15 cellular contexts compared by ENCODE assay signal in the genomic region with DNA sequence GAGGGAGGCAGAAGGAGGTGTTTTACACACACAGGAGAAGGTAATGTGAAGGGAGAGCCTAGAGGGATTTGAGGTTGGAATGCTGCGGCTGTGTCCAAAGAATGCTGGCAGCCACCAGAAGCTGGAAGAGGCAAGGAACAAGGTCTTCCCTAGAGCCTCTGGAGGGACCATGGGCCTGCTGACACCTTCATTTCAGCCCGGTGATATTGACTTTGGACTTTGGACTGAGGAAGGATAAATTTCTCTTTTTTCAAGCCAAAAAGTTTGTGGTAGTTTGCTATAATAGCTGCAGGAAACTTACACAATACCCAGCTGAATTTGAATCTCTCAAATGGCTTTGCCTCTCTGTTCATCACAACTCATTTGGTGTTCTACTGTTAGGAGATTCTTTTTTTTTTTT. TPM values are rescaled to one million over a fixed set of nuclear protein-coding genes. Genes with fewer than 3 reads are reported as not detected.
A peak's percentile ranks its signal among the peaks of the same experiment; 100 is the strongest.
DNase-seq lines count a peak whose midpoint lies in the region; TF ChIP-seq lines count a peak whose summit lies in the region.
"Had no signal": no experiment of that assay in that cellular context is flagged by ENCODE, and none has a peak within 500 bp of the region (broad histone marks: within the 10 kb centered on the region; RNA-seq: fewer than 3 reads in every experiment).

No MANE protein-coding gene starts in this region.

- H3K27me3 ChIP-seq in liver (ENCODE audit: control insufficient read depth in 4 of 4, insufficient read depth in 4 of 4, low read length in 3 of 4) = no peaks in the 10 kb centered on the region
- no peaks in the 10 kb centered on the region for H3K27me3 ChIP-seq in skeletal muscle tissue (ENCODE audit: control insufficient read depth in 3 of 3, insufficient read depth in 3 of 3, low read length in 3 of 3)
- H3K27me3 ChIP-seq in effector memory CD4-positive, alpha-beta T cell (replicated peaks; ENCODE audit: control insufficient read depth, insufficient read depth, low read length, poor library complexity, severe bottlenecking) = no peaks in the 10 kb centered on the region

- H3K4me1 ChIP-seq in liver (ENCODE audit: control insufficient read depth in 4 of 4, insufficient read depth in 4 of 4, low read length in 3 of 4) (peaks cover 0 to 6% (median 0%) of the 10 kb centered on the region in 4 donors), skeletal muscle tissue (ENCODE audit: control insufficient read depth in 3 of 3, insufficient read depth in 3 of 3, low read length in 3 of 3) (peaks cover 6 to 13% (median 6%) of the 10 kb centered on the region in 3 donors)
- no peaks in the 10 kb centered on the region for H3K4me1 ChIP-seq in effector memory CD4-positive, alpha-beta T cell (ENCODE audit: control insufficient read depth, insufficient read depth, low read length, poor library complexity, severe bottlenecking)

- no peak overlapping the region for H3K27ac ChIP-seq in liver (ENCODE audit: low read depth in 1 of 2, low read length in 2 of 2)
- H3K27ac ChIP-seq in skeletal muscle tissue (ENCODE audit: low read depth, low read length) = peak overlapping the region; percentile 71
- no peak overlapping the region for H3K27ac ChIP-seq in effector memory CD4-positive, alpha-beta T cell (ENCODE audit: insufficient read depth, low read length, poor library complexity, severe bottlenecking)

- H3K4me3 ChIP-seq in liver (ENCODE audit: low read depth in 1 of 3, low read length in 3 of 3) (no peak overlapping the region), skeletal muscle tissue (ENCODE audit: low read length in 3 of 3) (no peak overlapping the region)
- H3K4me3 ChIP-seq in effector memory CD4-positive, alpha-beta T cell (ENCODE audit: insufficient read depth, low read depth, low read length, poor library complexity, severe bottlenecking) = no peak overlapping the region

- peak; percentile 8 for DNase-seq in HuH-7 (ENCODE audit: low spot score)
- DNase-seq in NOMO-1 treated with dmso at 0.1 percent for 144 hours (lab: John Stamatoyannopoulos, UW; ENCODE audit: unreplicated experiment) = peak; percentile 6
- no peak for DNase-seq in effector memory CD4-positive, alpha-beta T cell
- DNase-seq in midbrain (lab: John Stamatoyannopoulos, UW) = no peak
- DNase-seq in putamen (ENCODE audit: low spot score) = no peak
- DNase-seq: C1 segment of cervical spinal cord; CD4-positive, alpha-beta T cell; COR-L47; DMS153; DMS79 treated with DMSO at 0.1 percent for 48 hours; EL; GOT3; H9 had no signal

- no peaks in the 10 kb centered on the region for H3K9me3 ChIP-seq in liver (ENCODE audit: control insufficient read depth in 4 of 4, low read length in 3 of 4)
- H3K9me3 ChIP-seq in skeletal muscle tissue (ENCODE audit: control insufficient read depth in 3 of 3, low read length in 3 of 3) = no peaks in the 10 kb centered on the region
- H3K9me3 ChIP-seq in effector memory CD4-positive, alpha-beta T cell (ENCODE audit: control insufficient read depth, low read length) = no peaks in the 10 kb centered on the region

- TF ChIP-seq RAD21 in liver (IDR thresholded peaks at IDR 0.05) = peak; percentile 9 to 38

- peaks cover 12 to 48% (median 34%) of the 10 kb centered on the region in 4 donors for H3K36me3 ChIP-seq in liver (ENCODE audit: control insufficient read depth in 4 of 4, insufficient read depth in 3 of 4, low read depth in 1 of 4, low read length in 3 of 4)
- peaks cover 13 to 36% (median 27%) of the 10 kb centered on the region in 3 donors for H3K36me3 ChIP-seq in skeletal muscle tissue (ENCODE audit: control insufficient read depth in 3 of 3, insufficient read depth in 3 of 3, low read length in 3 of 3)
- peaks cover 40% of the 10 kb centered on the region for H3K36me3 ChIP-seq in effector memory CD4-positive, alpha-beta T cell (ENCODE audit: control insufficient read depth, insufficient read depth, low read length)

- TF ChIP-seq CTCF in liver (IDR thresholded peaks at IDR 0.05; ENCODE audit: low read depth, low read length, missing input control) = no peak

- 46% methylated on average over 2 of the region's 2 CpGs for WGBS in liver

- H3K9ac ChIP-seq in liver (ENCODE audit: low read depth in 1 of 2, low read length in 2 of 2) (no peak overlapping the region), skeletal muscle tissue (ENCODE audit: low read depth in 1 of 3, low read length in 3 of 3) (no peak overlapping the region)

TF ChIP-seq in liver, 16 proteins besides CTCF, POLR2A, EP300 and RAD21:
- no peak for TF ChIP-seq FOXA1 (IDR thresholded peaks at IDR 0.05)
- TF ChIP-seq YY1 (IDR thresholded peaks at IDR 0.05) = peak; percentile 28
- TF ChIP-seq HNF4G (IDR thresholded peaks at IDR 0.05) = peak; percentile 76
- no peak for TF ChIP-seq TAF1 (conservative IDR thresholded peaks at IDR 0.05)
- TF ChIP-seq SP1 (IDR thresholded peaks at IDR 0.05) = peak; percentile 73
- peak; percentile 89 to 95 for TF ChIP-seq HNF4A (conservative IDR thresholded peaks at IDR 0.05)
- TF ChIP-seq RXRA (IDR thresholded peaks at IDR 0.05) = peak; percentile 23 to 30

RNA-seq across cellular contexts. Expression of gene UBN2, which starts 34.6 kb away (rescaled TPM):
- total RNA-seq in liver = 1 to 10 TPM; 8.3 to 9.1 TPM
- polyA plus RNA-seq in liver = 1 to 10 TPM; 1.1 to 1.3 TPM
- 11.5 TPM for total RNA-seq in skeletal muscle tissue

Comparison
In these comparisons a context has a peak if more than half of its experiments do, and no peak if none do; other contexts are left out.
1. DNase-seq: peak in HuH-7 (single experiment) and NOMO-1 treated with dmso at 0.1 percent for 144 hours (single experiment); none in effector memory CD4-positive, alpha-beta T cell (0 of 3), midbrain (single experiment) and putamen (single experiment).